Comparison of ENCODE assay signal across 26 cellular contexts in genomic region chr6:90193359-90193758, GRCh38.
DNase-seq lines count a peak whose midpoint lies in the region; ATAC-seq and TF ChIP-seq lines count a peak whose summit lies in the region.
"Had no signal": no experiment of that assay in that cellular context is flagged by ENCODE, and none has a peak within 500 bp of the region (broad histone marks: within the 10 kb centered on the region; RNA-seq: fewer than 3 reads in every experiment).

No MANE protein-coding gene starts in this region.

- H3K9me3 ChIP-seq in WERI-Rb-1 (ENCODE audit: severe bottlenecking) = peaks cover 10% of the 10 kb centered on the region
- H3K9me3 ChIP-seq: esophagus muscularis mucosa, HAP-1, prostate gland, SJSA1, vagina had no signal

- H3K27me3 Mint-ChIP-seq in activated naive CD4-positive, alpha-beta T cell treated with anti-CD3 and anti-CD28 coated beads, Interleukin-2, amount 10 ng/mL, durations not matched to agents 7 days and 5 days = no peaks in the 10 kb centered on the region
- H3K27me3 Mint-ChIP-seq in activated naive CD8-positive, alpha-beta T cell treated with anti-CD3 and anti-CD28 coated beads, Interleukin-2, amount 50 U/mL, for 24 hours = no peaks in the 10 kb centered on the region
- no peaks in the 10 kb centered on the region for H3K27me3 Mint-ChIP-seq in stimulated activated memory B cell treated with anti-CD40 and anti-IgM and Interleukin-4, amounts not matched to agents 10 μg/mL and 1 μg/mL and 100 μg/mL, for 72 hours
- H3K27me3 Mint-ChIP-seq: central memory CD8-positive, alpha-beta T cell; dendritic cell treated with granulocyte-macrophage colony-stimulating factor and Interleukin-4, amounts not matched to agents 40 ng/mL and 50 ng/mL, for 4 days had no signal

- no peak for DNase-seq in activated naive CD4-positive, alpha-beta T cell treated with anti-CD3 and anti-CD28 coated beads, Interleukin-2, amount 10 ng/mL, durations not matched to agents 7 days and 5 days
- no peak for DNase-seq in activated naive CD4-positive, alpha-beta T cell treated with Interleukin-2 at 50 U/mL for 16 hours
- DNase-seq in WERI-Rb-1 (no peak), NCI-H748 treated with DMSO at 0.1 percent for 48 hours (lab: John Stamatoyannopoulos, UW) (no peak)
- no peak for DNase-seq in activated naive CD8-positive, alpha-beta T cell treated with anti-CD3 and anti-CD28 coated beads, Interleukin-2, amount 50 U/mL, for 24 hours
- DNase-seq: activated CD4-positive, alpha-beta T cell treated with anti-CD3 and anti-CD28 coated beads, Interleukin-2, amount 50 U/mL, for 1 hour; activated CD8-positive, alpha-beta memory T cell treated with anti-CD3 and anti-CD28 coated beads, Interleukin-2, amount 50 U/mL, for 48 hours; DND-41; foreskin keratinocyte; MM.1S; NCI-H2029 treated with DMSO at 0.1 percent for 48 hours; NCI-H69; stimulated activated CD4-positive, alpha-beta T cell treated with anti-CD3 and anti-CD28 coated beads, Interleukin-4, amount 100 ng/mL, for 4 hours; stimulated activated naive CD4-positive, alpha-beta T cell treated with Interleukin-2 at 50 U/mL for 16 hours had no signal

- H3K4me1 Mint-ChIP-seq in activated naive CD4-positive, alpha-beta T cell treated with anti-CD3 and anti-CD28 coated beads, Interleukin-2, amount 10 ng/mL, durations not matched to agents 7 days and 5 days = peaks cover 73% of the 10 kb centered on the region
- H3K4me1 Mint-ChIP-seq in activated naive CD8-positive, alpha-beta T cell treated with anti-CD3 and anti-CD28 coated beads, Interleukin-2, amount 50 U/mL, for 24 hours = peaks cover 94% of the 10 kb centered on the region
- H3K4me1 Mint-ChIP-seq in stimulated activated memory B cell treated with anti-CD40 and anti-IgM and Interleukin-4, amounts not matched to agents 10 μg/mL and 1 μg/mL and 100 μg/mL, for 72 hours = peaks cover 51% of the 10 kb centered on the region

- peaks cover 55% of the 10 kb centered on the region for H3K36me3 Mint-ChIP-seq in activated naive CD4-positive, alpha-beta T cell treated with anti-CD3 and anti-CD28 coated beads, Interleukin-2, amount 10 ng/mL, durations not matched to agents 7 days and 5 days
- H3K36me3 Mint-ChIP-seq in activated naive CD8-positive, alpha-beta T cell treated with anti-CD3 and anti-CD28 coated beads, Interleukin-2, amount 50 U/mL, for 24 hours (ENCODE audit: low read depth) = peaks cover 41% of the 10 kb centered on the region
- H3K36me3 Mint-ChIP-seq in stimulated activated memory B cell treated with anti-CD40 and anti-IgM and Interleukin-4, amounts not matched to agents 10 μg/mL and 1 μg/mL and 100 μg/mL, for 72 hours = peaks cover 14% of the 10 kb centered on the region

- peak overlapping the region; percentile 31; the same call in 1 of the 2 replicates for H3K27ac ChIP-seq in WERI-Rb-1
- H3K27ac ChIP-seq: C4-2B, KMS-11, prostate gland, SJSA1, vagina had no signal

- H3K9me3 Mint-ChIP-seq in activated naive CD4-positive, alpha-beta T cell treated with anti-CD3 and anti-CD28 coated beads, Interleukin-2, amount 10 ng/mL, durations not matched to agents 7 days and 5 days = peaks cover 13% of the 10 kb centered on the region
- H3K9me3 Mint-ChIP-seq in activated naive CD8-positive, alpha-beta T cell treated with anti-CD3 and anti-CD28 coated beads, Interleukin-2, amount 50 U/mL, for 24 hours = peaks cover 3% of the 10 kb centered on the region
- peaks cover 3% of the 10 kb centered on the region for H3K9me3 Mint-ChIP-seq in stimulated activated memory B cell treated with anti-CD40 and anti-IgM and Interleukin-4, amounts not matched to agents 10 μg/mL and 1 μg/mL and 100 μg/mL, for 72 hours
- H3K9me3 Mint-ChIP-seq: dendritic cell treated with granulocyte-macrophage colony-stimulating factor and Interleukin-4, amounts not matched to agents 40 ng/mL and 50 ng/mL, for 4 days had no signal

- ATAC-seq in activated naive CD8-positive, alpha-beta T cell treated with anti-CD3 and anti-CD28 coated beads, Interleukin-2, amount 50 U/mL, for 24 hours = peak; percentile 39
- no peak for ATAC-seq in stimulated activated memory B cell treated with anti-CD40 and anti-IgM and Interleukin-4, amounts not matched to agents 10 μg/mL and 1 μg/mL and 100 μg/mL, for 72 hours
- ATAC-seq in GM21526 (IDR thresholded peaks at IDR 0.05; ENCODE audit: low FRiP score, unreplicated experiment) = no peak
- ATAC-seq in HG03432 (IDR thresholded peaks at IDR 0.05; ENCODE audit: unreplicated experiment) = no peak
- ATAC-seq: foreskin keratinocyte had no signal

- CTCF ChIA-PET in activated naive CD4-positive, alpha-beta T cell treated with anti-CD3 and anti-CD28 coated beads, Interleukin-2, amount 10 ng/mL, durations not matched to agents 7 days and 5 days (lab: Charles Lee) = no interaction called here

- H3K4me3 ChIP-seq in WERI-Rb-1 (ENCODE audit: low read depth, low read length) = no peak overlapping the region
- H3K4me3 ChIP-seq: esophagus muscularis mucosa, HAP-1, prostate gland, SJSA1, vagina had no signal

- peak overlapping the region; percentile 84 for H3K27ac Mint-ChIP-seq in activated naive CD4-positive, alpha-beta T cell treated with anti-CD3 and anti-CD28 coated beads, Interleukin-2, amount 10 ng/mL, durations not matched to agents 7 days and 5 days
- peak overlapping the region; percentile 85 for H3K27ac Mint-ChIP-seq in activated naive CD8-positive, alpha-beta T cell treated with anti-CD3 and anti-CD28 coated beads, Interleukin-2, amount 50 U/mL, for 24 hours
- H3K27ac Mint-ChIP-seq in stimulated activated memory B cell treated with anti-CD40 and anti-IgM and Interleukin-4, amounts not matched to agents 10 μg/mL and 1 μg/mL and 100 μg/mL, for 72 hours = peak overlapping the region; percentile 95
- H3K27ac Mint-ChIP-seq: dendritic cell treated with granulocyte-macrophage colony-stimulating factor and Interleukin-4, amounts not matched to agents 40 ng/mL and 50 ng/mL, for 4 days had no signal

- no peaks in the 10 kb centered on the region for H3K27me3 ChIP-seq in WERI-Rb-1 (ENCODE audit: insufficient read depth, low read depth, severe bottlenecking)
- H3K27me3 ChIP-seq: esophagus muscularis mucosa, foreskin keratinocyte, SJSA1, vagina had no signal

- H3K36me3 ChIP-seq in WERI-Rb-1 = peaks cover 3% of the 10 kb centered on the region; the same call in 1 of the 2 replicates
- H3K36me3 ChIP-seq: esophagus muscularis mucosa, HAP-1, prostate gland, SJSA1, vagina had no signal

- H3K4me3 Mint-ChIP-seq in activated naive CD4-positive, alpha-beta T cell treated with anti-CD3 and anti-CD28 coated beads, Interleukin-2, amount 10 ng/mL, durations not matched to agents 7 days and 5 days = no peak overlapping the region
- H3K4me3 Mint-ChIP-seq in activated naive CD8-positive, alpha-beta T cell treated with anti-CD3 and anti-CD28 coated beads, Interleukin-2, amount 50 U/mL, for 24 hours = peak overlapping the region; percentile 60
- H3K4me3 Mint-ChIP-seq in stimulated activated memory B cell treated with anti-CD40 and anti-IgM and Interleukin-4, amounts not matched to agents 10 μg/mL and 1 μg/mL and 100 μg/mL, for 72 hours = no peak overlapping the region
- H3K4me3 Mint-ChIP-seq: central memory CD8-positive, alpha-beta T cell; dendritic cell treated with granulocyte-macrophage colony-stimulating factor and Interleukin-4, amounts not matched to agents 40 ng/mL and 50 ng/mL, for 4 days had no signal

- TF ChIP-seq CTCF in WERI-Rb-1 (IDR thresholded peaks at IDR 0.05; ENCODE audit: low read depth, low read length) = no peak
